In genomic region chr6:119218548-119218947, GRCh38 we compare ENCODE assay signal across 2 cellular contexts.
A peak's percentile ranks its signal among the peaks of the same experiment; 100 is the strongest.
TF ChIP-seq lines count a peak whose summit lies in the region.

No MANE protein-coding gene starts in this region.

TF ChIP-seq in K562, 482 proteins besides CTCF, POLR2A, EP300 and RAD21:
- TF ChIP-seq JUNB (CRISPR knock-in tag; conservative IDR thresholded peaks at IDR 0.05) (no peak), STAT5B (CRISPR knock-in tag; IDR thresholded peaks at IDR 0.05) (no peak), ZNF24 (IDR thresholded peaks at IDR 0.05) (peak; percentile 50; the same call in 1 of the 2 replicates), POLR2AphosphoS2 (IDR thresholded peaks at IDR 0.05; ENCODE audit: low read length) (no peak), TFAP4 (CRISPR knock-in tag; IDR thresholded peaks at IDR 0.05; ENCODE audit: borderline replicate concordance) (no peak)

TF ChIP-seq in H1, 55 proteins besides CTCF, POLR2A, EP300 and RAD21:
- TF ChIP-seq CEBPB (IDR thresholded peaks at IDR 0.05; ENCODE audit: low read depth, low read length) (no peak), EGR1 (IDR thresholded peaks at IDR 0.05; ENCODE audit: borderline replicate concordance, low read depth, low read length) (no peak), RFX5 (IDR thresholded peaks at IDR 0.05; ENCODE audit: borderline replicate concordance, low read depth, low read length) (no peak), SP2 (IDR thresholded peaks at IDR 0.05; ENCODE audit: low read length) (no peak), JUN (IDR thresholded peaks at IDR 0.05; ENCODE audit: low read depth, low read length) (no peak), TBP (IDR thresholded peaks at IDR 0.05; ENCODE audit: low read depth, low read length) (no peak), PHF8 (conservative IDR thresholded peaks at IDR 0.05; ENCODE audit: low read depth, low read length) (no peak), GTF2F1 (IDR thresholded peaks at IDR 0.05; ENCODE audit: borderline replicate concordance, low read depth, low read length) (no peak), BRCA1 (IDR thresholded peaks at IDR 0.05; ENCODE audit: low read depth, low read length) (no peak), JUND (IDR thresholded peaks at IDR 0.05; ENCODE audit: low read length) (no peak), SP4 (IDR thresholded peaks at IDR 0.05; ENCODE audit: low read length) (no peak), MAFK (IDR thresholded peaks at IDR 0.05; ENCODE audit: low read depth, low read length) (no peak)
